11 cellular contexts compared by ENCODE assay signal in the genomic region with DNA sequence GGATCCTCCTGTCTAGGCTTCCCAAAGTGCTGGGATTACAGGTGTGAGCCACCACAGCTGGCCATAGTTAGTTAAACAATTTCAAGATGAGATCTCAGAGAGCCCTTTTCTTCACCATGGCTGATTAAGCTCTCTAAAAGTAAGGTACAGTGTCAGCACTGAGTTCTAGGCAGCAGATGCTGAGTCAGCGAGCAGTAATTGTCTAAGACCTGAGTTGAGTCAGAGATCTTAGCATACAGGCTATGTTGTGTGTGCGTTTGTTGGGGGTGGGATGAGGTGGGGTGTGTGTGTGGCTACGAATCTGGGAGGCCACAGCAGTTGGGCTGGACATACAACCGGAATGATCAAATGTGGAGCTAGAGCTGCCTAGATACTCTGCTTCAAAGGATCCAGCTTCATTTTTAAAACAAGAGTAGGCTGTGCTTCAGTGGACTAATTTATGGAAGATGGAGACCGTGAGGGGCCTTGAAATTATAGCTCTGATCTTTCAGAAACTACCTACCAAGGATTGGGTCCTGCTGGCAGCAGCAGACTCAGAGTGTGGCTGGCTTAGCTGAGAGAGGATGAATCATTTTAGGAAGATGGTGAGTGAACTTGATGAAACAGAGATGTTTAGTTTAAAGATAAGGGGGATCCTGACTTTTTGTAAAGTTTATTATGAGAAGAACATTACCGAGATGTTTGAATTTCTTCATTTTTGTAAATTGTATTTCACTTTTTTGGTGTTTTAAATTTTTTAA. TPM values are rescaled to one million over a fixed set of nuclear protein-coding genes. Genes with fewer than 3 reads are reported as not detected.
DNase-seq lines count a peak whose midpoint lies in the region; ATAC-seq and TF ChIP-seq lines count a peak whose summit lies in the region.
"Had no signal": no experiment of that assay in that cellular context is flagged by ENCODE, and none has a peak within 500 bp of the region (broad histone marks: within the 10 kb centered on the region; RNA-seq: fewer than 3 reads in every experiment).

No MANE protein-coding gene starts in this region.

- no peak overlapping the region for H3K4me3 Mint-ChIP-seq in activated CD4-positive, alpha-beta memory T cell treated with anti-CD3 and anti-CD28 coated beads, Interleukin-2, amount 10 ng/mL, durations not matched to agents 7 days and 5 days
- H3K4me3 Mint-ChIP-seq in Calu3 (ENCODE audit: low read depth, unreplicated experiment) = no peak overlapping the region

- H3K4me2 ChIP-seq in hepatocyte = no peak overlapping the region

- no peak for TF ChIP-seq POLR2A in testis (IDR thresholded peaks at IDR 0.05)
- no peak for TF ChIP-seq POLR2A in thyroid gland (IDR thresholded peaks at IDR 0.05)

- intact Hi-C loops in testis (cut with DNase I; ENCODE audit: low total_unique reads) (no loop called here), thyroid gland (cut with DNase I) (no loop called here), Calu3 (cut with micrococcal nuclease; ENCODE audit: unreplicated experiment) (no loop called here)

- no peaks in the 10 kb centered on the region for H3K27me3 ChIP-seq in hepatocyte
- H3K27me3 ChIP-seq in testis = no peaks in the 10 kb centered on the region
- no peaks in the 10 kb centered on the region for H3K27me3 ChIP-seq in thyroid gland
- H3K27me3 ChIP-seq: ascending aorta had no signal

- 70% methylated on average over 6 of the region's 6 CpGs for WGBS in hepatocyte (ENCODE audit: low lambda C conversion rate, missing lambda C conversion rate)
- WGBS in testis, 2 donors = 84 to 86% methylated on average over 5 to 6 of the region's 6 CpGs
- WGBS in thyroid gland, 2 donors = 95 to 96% methylated on average over 6 of the region's 6 CpGs

- peak; percentile 25 for DNase-seq in EL
- peak; percentile 25 for DNase-seq in activated CD4-positive, alpha-beta memory T cell treated with anti-CD3 and anti-CD28 coated beads, Interleukin-2, amount 10 ng/mL, durations not matched to agents 7 days and 5 days
- DNase-seq in hepatocyte (ENCODE audit: low spot score) = peak; percentile 35
- DNase-seq in testis = no peak
- no peak for DNase-seq in thyroid gland
- no peak for DNase-seq in NCI-H510A treated with DMSO at 0.1 percent for 48 hours (lab: John Stamatoyannopoulos, UW)
- DNase-seq in Calu3 = no peak
- DNase-seq: NCI-H510A, stomach had no signal

- no peak overlapping the region for H2AFZ ChIP-seq in hepatocyte

- no TSS peak for BruUV-seq in Calu3 (replicated peaks; lab: Mats Ljungman, UMichigan)

- POLR2A ChIA-PET in activated CD4-positive, alpha-beta memory T cell treated with anti-CD3 and anti-CD28 coated beads, Interleukin-2, amount 10 ng/mL, durations not matched to agents 7 days and 5 days (lab: Charles Lee) = interaction anchor here (1.2 to 2.4 kb wide), 4 partner anchors 12 to 1349 kb away, joined by 3 to 19 read pairs (median 12); a partner anchor contains a TSS

- peaks cover 26% of the 10 kb centered on the region for H3K4me1 Mint-ChIP-seq in activated CD4-positive, alpha-beta memory T cell treated with anti-CD3 and anti-CD28 coated beads, Interleukin-2, amount 10 ng/mL, durations not matched to agents 7 days and 5 days
- H3K4me1 Mint-ChIP-seq in Calu3 (ENCODE audit: low read depth, unreplicated experiment) = no peaks in the 10 kb centered on the region

- no peaks in the 10 kb centered on the region for H3K9me3 Mint-ChIP-seq in activated CD4-positive, alpha-beta memory T cell treated with anti-CD3 and anti-CD28 coated beads, Interleukin-2, amount 10 ng/mL, durations not matched to agents 7 days and 5 days
- no peaks in the 10 kb centered on the region for H3K9me3 Mint-ChIP-seq in Calu3 (ENCODE audit: low read depth, unreplicated experiment)

- H3K27ac Mint-ChIP-seq in activated CD4-positive, alpha-beta memory T cell treated with anti-CD3 and anti-CD28 coated beads, Interleukin-2, amount 10 ng/mL, durations not matched to agents 7 days and 5 days = peak overlapping the region; percentile 12
- H3K27ac Mint-ChIP-seq in Calu3 (ENCODE audit: unreplicated experiment) = no peak overlapping the region

- no peak overlapping the region for H3K4me3 ChIP-seq in hepatocyte
- no peak overlapping the region for H3K4me3 ChIP-seq in testis
- no peak overlapping the region for H3K4me3 ChIP-seq in thyroid gland (replicated peaks in 1 of 3)
- H3K4me3 ChIP-seq: ascending aorta, stomach had no signal

- no peaks in the 10 kb centered on the region for H3K27me3 Mint-ChIP-seq in activated CD4-positive, alpha-beta memory T cell treated with anti-CD3 and anti-CD28 coated beads, Interleukin-2, amount 10 ng/mL, durations not matched to agents 7 days and 5 days
- no peaks in the 10 kb centered on the region for H3K27me3 Mint-ChIP-seq in Calu3 (ENCODE audit: unreplicated experiment)

- ATAC-seq in HG02763 (IDR thresholded peaks at IDR 0.05; ENCODE audit: unreplicated experiment) = peak; percentile 18

- H3K4me1 ChIP-seq in hepatocyte (ENCODE audit: insufficient read depth) (no peaks in the 10 kb centered on the region), testis (peaks cover 4% of the 10 kb centered on the region), thyroid gland (no peaks in the 10 kb centered on the region)
- H3K4me1 ChIP-seq: ascending aorta, stomach had no signal

- peak overlapping the region; percentile 26 for H3K27ac ChIP-seq in hepatocyte
- no peak overlapping the region for H3K27ac ChIP-seq in testis
- H3K27ac ChIP-seq in thyroid gland = no peak overlapping the region
- H3K27ac ChIP-seq: ascending aorta, stomach had no signal

- H3K36me3 Mint-ChIP-seq in activated CD4-positive, alpha-beta memory T cell treated with anti-CD3 and anti-CD28 coated beads, Interleukin-2, amount 10 ng/mL, durations not matched to agents 7 days and 5 days (ENCODE audit: low read depth) = no peaks in the 10 kb centered on the region
- no peaks in the 10 kb centered on the region for H3K36me3 Mint-ChIP-seq in Calu3 (ENCODE audit: insufficient read depth, unreplicated experiment)

- no peaks in the 10 kb centered on the region for H3K79me2 ChIP-seq in hepatocyte

- TF ChIP-seq CTCF in hepatocyte (IDR thresholded peaks at IDR 0.05; ENCODE audit: poor library complexity) (no peak), testis (IDR thresholded peaks at IDR 0.05) (no peak), thyroid gland (IDR thresholded peaks at IDR 0.05) (no peak), Calu3 (IDR thresholded peaks at IDR 0.05; ENCODE audit: unreplicated experiment) (no peak)

- no peaks in the 10 kb centered on the region for H3K9me3 ChIP-seq in hepatocyte (ENCODE audit: low read depth)
- H3K9me3 ChIP-seq in testis = no peaks in the 10 kb centered on the region
- no peaks in the 10 kb centered on the region for H3K9me3 ChIP-seq in thyroid gland
- H3K9me3 ChIP-seq: ascending aorta, stomach had no signal

- CTCF ChIA-PET in activated CD4-positive, alpha-beta memory T cell treated with anti-CD3 and anti-CD28 coated beads, Interleukin-2, amount 10 ng/mL, durations not matched to agents 7 days and 5 days (lab: Charles Lee) = interaction anchor here (0.8 to 2.0 kb wide), 4 partner anchors 11 to 194 kb away, joined by 3 to 5 read pairs (median 4); no protein-coding TSS in a partner anchor
- CTCF ChIA-PET in Calu3 (lab: Charles Lee) = no interaction called here

- H3K36me3 ChIP-seq in hepatocyte (replicated peaks; ENCODE audit: insufficient read depth, low read depth) (no peaks in the 10 kb centered on the region), testis (ENCODE audit: low read depth, missing control alignments) (no peaks in the 10 kb centered on the region), thyroid gland (no peaks in the 10 kb centered on the region)
- H3K36me3 ChIP-seq: ascending aorta, stomach had no signal

- H4K20me1 ChIP-seq in hepatocyte (ENCODE audit: insufficient read depth, poor library complexity, severe bottlenecking) = no peaks in the 10 kb centered on the region

- no peaks in the 10 kb centered on the region for H3K9me2 ChIP-seq in hepatocyte (replicated peaks; ENCODE audit: insufficient read depth)

RNA-seq across cellular contexts. Expression of a gene that starts 17.5 kb away (rescaled TPM):
- 100 to 1,000 TPM; 135 to 142 TPM for total RNA-seq in activated CD4-positive, alpha-beta memory T cell treated with anti-CD3 and anti-CD28 coated beads, Interleukin-2, amount 10 ng/mL, durations not matched to agents 7 days and 5 days
- total RNA-seq in hepatocyte = 108 and 131 TPM in 2 replicates
- 32.8 and 33.5 TPM in 2 replicates for polyA plus RNA-seq in hepatocyte
- total RNA-seq in testis = 100 to 1,000 TPM; 141 to 144 TPM
- 142 TPM for polyA plus RNA-seq in testis (ENCODE audit: insufficient read depth, low read depth, low replicate concordance)
- total RNA-seq in thyroid gland = 100 to 1,000 TPM; 116 to 128 (median 125) TPM
- 122 TPM in 2 replicates for total RNA-seq in Calu3 (2022)

Comparison
In these comparisons a context has a peak if more than half of its experiments do, and no peak if none do; other contexts are left out.
1. DNase-seq: peak in EL (single experiment), activated CD4-positive, alpha-beta memory T cell treated with anti-CD3 and anti-CD28 coated beads, Interleukin-2, amount 10 ng/mL, durations not matched to agents 7 days and 5 days (single experiment) and hepatocyte (single experiment); none in testis (single experiment), thyroid gland (0 of 2), NCI-H510A treated with DMSO at 0.1 percent for 48 hours (single experiment) and Calu3 (single experiment).